10 cellular contexts compared by ENCODE assay signal in genomic region chr12:52232916-52233461, GRCh38. TPM values are rescaled to one million over a fixed set of nuclear protein-coding genes. Genes with fewer than 3 reads are reported as not detected.
DNase-seq lines count a peak whose midpoint lies in the region; ATAC-seq and TF ChIP-seq lines count a peak whose summit lies in the region.
"Had no signal": no experiment of that assay in that cellular context is flagged by ENCODE, and none has a peak within 500 bp of the region (broad histone marks: within the 10 kb centered on the region; RNA-seq: fewer than 3 reads in every experiment).

KRT7 (plus strand) TSS chr12:52233243; CDS start chr12:52233297, 54 bp downstream.

- H3K27ac Mint-ChIP-seq in Caco-2 (ENCODE audit: unreplicated experiment) (peak within 1 kb of the TSS; percentile 61), neural progenitor cell (no peak within 1 kb of the TSS)
- H3K27ac Mint-ChIP-seq: activated naive CD8-positive, alpha-beta T cell treated with anti-CD3 and anti-CD28 coated beads, Interleukin-2, amount 50 U/mL, for 24 hours had no signal

- H3K4me1 Mint-ChIP-seq in Caco-2 (ENCODE audit: low read depth, unreplicated experiment) (peaks cover 47% of the 10 kb centered on the region), neural progenitor cell (peaks cover 33% of the 10 kb centered on the region)

- no peaks in the 10 kb centered on the region for H3K79me2 ChIP-seq in fibroblast of lung (ENCODE audit: control insufficient read depth, insufficient read depth, low read length)
- no peaks in the 10 kb centered on the region for H3K79me2 ChIP-seq in neural progenitor cell (ENCODE audit: low read depth)

- no peak within 1 kb of the TSS for H3K9ac ChIP-seq in fibroblast of lung (ENCODE audit: insufficient read depth, low read length)
- no peak within 1 kb of the TSS for H3K9ac ChIP-seq in neural progenitor cell

- H4K20me1 ChIP-seq in fibroblast of lung (ENCODE audit: control insufficient read depth, extremely low read depth, insufficient read depth, low read length) (no peaks in the 10 kb centered on the region), neural progenitor cell (ENCODE audit: low read depth) (no peaks in the 10 kb centered on the region)

- H3K36me3 ChIP-seq in Caco-2 (ENCODE audit: control insufficient read depth, insufficient read depth, low read length) (no peaks in the 10 kb centered on the region), Panc1 (ENCODE audit: control insufficient read depth, insufficient read depth, low read length) (no peaks in the 10 kb centered on the region), fibroblast of lung (ENCODE audit: control insufficient read depth, insufficient read depth, low read length) (no peaks in the 10 kb centered on the region), neural progenitor cell (no peaks in the 10 kb centered on the region)

- H3K9me3 ChIP-seq in Caco-2 = no peaks in the 10 kb centered on the region
- H3K9me3 ChIP-seq in Panc1 (ENCODE audit: control insufficient read depth, insufficient read depth, low read depth, low read length) = no peaks in the 10 kb centered on the region
- H3K9me3 ChIP-seq in fibroblast of lung (ENCODE audit: control insufficient read depth, insufficient read depth, low read depth, low read length) = no peaks in the 10 kb centered on the region
- H3K9me3 ChIP-seq in neural progenitor cell (ENCODE audit: low read depth) = no peaks in the 10 kb centered on the region

- no peak for TF ChIP-seq CTCF in Caco-2 (IDR thresholded peaks at IDR 0.05; ENCODE audit: insufficient read depth in 1 of 2, low read depth in 1 of 2, low read length in 1 of 2, severe bottlenecking in 1 of 2, unreplicated experiment in 1 of 2)
- no peak for TF ChIP-seq CTCF in Panc1 (IDR thresholded peaks at IDR 0.05)
- TF ChIP-seq CTCF in fibroblast of lung (conservative IDR thresholded peaks at IDR 0.05 in 1 of 2, IDR thresholded peaks at IDR 0.05 in 1 of 2; ENCODE audit: low read depth in 1 of 2, low read length in 2 of 2) = no peak
- TF ChIP-seq CTCF in neural progenitor cell (IDR thresholded peaks at IDR 0.05) = no peak

- H3K4me3 ChIP-seq in Caco-2 (ENCODE audit: low read depth, low read length) (no peak within 1 kb of the TSS), Panc1 (ENCODE audit: low read depth in 2 of 2, low read length in 2 of 2) (no peak within 1 kb of the TSS), fibroblast of lung (replicated peaks in 1 of 4; ENCODE audit: control extremely low read depth in 1 of 4, insufficient read depth in 1 of 4, low read depth in 3 of 4, low read length in 4 of 4) (no peak within 1 kb of the TSS), neural progenitor cell (peak within 1 kb of the TSS; percentile 54)

- BruUV-seq in Caco-2 (replicated peaks; lab: Mats Ljungman, UMichigan) = no TSS peak
- no TSS peak for BruUV-seq in Panc1 (replicated peaks; lab: Mats Ljungman, UMichigan)

- H3K27me3 ChIP-seq in Caco-2 (replicated peaks; ENCODE audit: control insufficient read depth, insufficient read depth, low read length) (no peaks in the 10 kb centered on the region), Panc1 (ENCODE audit: control insufficient read depth, insufficient read depth, low read length) (no peaks in the 10 kb centered on the region), fibroblast of lung (ENCODE audit: control insufficient read depth, insufficient read depth, low read length) (no peaks in the 10 kb centered on the region), neural progenitor cell (peaks cover 56% of the 10 kb centered on the region)

- H2AFZ ChIP-seq in fibroblast of lung (ENCODE audit: low read length) (peak within 1 kb of the TSS; percentile 3), neural progenitor cell (replicated peaks) (peak within 1 kb of the TSS; percentile 90)

- H3K27ac ChIP-seq in Panc1 (ENCODE audit: low read length) (peak within 1 kb of the TSS; percentile 83), fibroblast of lung (ENCODE audit: insufficient read depth, low read length) (no peak within 1 kb of the TSS), neural progenitor cell (no peak within 1 kb of the TSS)

- CTCF ChIA-PET in Caco-2 (lab: Charles Lee) (no interaction called here), Panc1 (lab: Charles Lee) (no interaction called here)

- in situ Hi-C loops in Panc1 (cut with HindIII; ENCODE audit: low pct_unique_long_range_greater_than_20kb, low sequenced_read_pairs) = no loop called here

- ATAC-seq in Panc1 = no peak
- ATAC-seq in HG03565 (IDR thresholded peaks at IDR 0.05; ENCODE audit: unreplicated experiment) = no peak
- ATAC-seq: activated naive CD8-positive, alpha-beta T cell treated with anti-CD3 and anti-CD28 coated beads, Interleukin-2, amount 50 U/mL, for 24 hours had no signal

- H3K4me1 ChIP-seq in Caco-2 (peaks cover 54% of the 10 kb centered on the region), Panc1 (ENCODE audit: control insufficient read depth, insufficient read depth, low read length) (peaks cover 50% of the 10 kb centered on the region), fibroblast of lung (ENCODE audit: control insufficient read depth, extremely low read depth, insufficient read depth, low read length) (peaks cover 29% of the 10 kb centered on the region), neural progenitor cell (peaks cover 12% of the 10 kb centered on the region)

- H3K9me3 Mint-ChIP-seq in Caco-2 (ENCODE audit: unreplicated experiment) = peaks cover 3% of the 10 kb centered on the region
- H3K9me3 Mint-ChIP-seq in neural progenitor cell = no peaks in the 10 kb centered on the region
- H3K9me3 Mint-ChIP-seq: activated naive CD8-positive, alpha-beta T cell treated with anti-CD3 and anti-CD28 coated beads, Interleukin-2, amount 50 U/mL, for 24 hours had no signal

- H3K36me3 Mint-ChIP-seq in Caco-2 (ENCODE audit: insufficient read depth, unreplicated experiment) (peaks cover 5% of the 10 kb centered on the region), neural progenitor cell (no peaks in the 10 kb centered on the region)

- POLR2A ChIA-PET in Caco-2 (lab: Charles Lee) (no interaction called here), Panc1 (lab: Charles Lee) (no interaction called here)

- DNase-seq in Caco-2 (no peak), Panc1 (ENCODE audit: low read depth, low spot score) (no peak), fibroblast of lung (ENCODE audit: low read depth in 2 of 2) (no peak), neural progenitor cell (ENCODE audit: low spot score) (peak; percentile 63), globus pallidus (ENCODE audit: low spot score) (no peak), NCI-H1048 (lab: John Stamatoyannopoulos, UW) (no peak), hepatic stellate cell (ENCODE audit: low spot score) (no peak)
- DNase-seq: activated naive CD8-positive, alpha-beta T cell treated with anti-CD3 and anti-CD28 coated beads, Interleukin-2, amount 50 U/mL, for 24 hours; NCI-H2107 had no signal

- H3K4me3 Mint-ChIP-seq in Caco-2 (ENCODE audit: unreplicated experiment) = peak within 1 kb of the TSS; percentile 61
- H3K4me3 Mint-ChIP-seq in neural progenitor cell = peak within 1 kb of the TSS; percentile 74
- H3K4me3 Mint-ChIP-seq: activated naive CD8-positive, alpha-beta T cell treated with anti-CD3 and anti-CD28 coated beads, Interleukin-2, amount 50 U/mL, for 24 hours had no signal

- intact Hi-C loops in Caco-2 (cut with micrococcal nuclease; ENCODE audit: unreplicated experiment) = no loop called here
- intact Hi-C loops in Panc1 (cut with micrococcal nuclease; ENCODE audit: unreplicated experiment) = no loop called here

- H3K4me2 ChIP-seq in fibroblast of lung (ENCODE audit: extremely low read depth, insufficient read depth, low read length) (peak within 1 kb of the TSS; percentile 35), neural progenitor cell (peak within 1 kb of the TSS; percentile 95)

- peaks cover 6% of the 10 kb centered on the region for H3F3A ChIP-seq in neural progenitor cell (ENCODE audit: low read depth)

- no peaks in the 10 kb centered on the region for H3K27me3 Mint-ChIP-seq in Caco-2 (ENCODE audit: insufficient read depth, unreplicated experiment)
- H3K27me3 Mint-ChIP-seq in neural progenitor cell (ENCODE audit: insufficient read depth, low read depth) = peaks cover 28% of the 10 kb centered on the region

RNA-seq across cellular contexts. Expression of gene KRT7, which starts in this region (rescaled TPM):
- total RNA-seq in Caco-2 (2022) (13.9 and 19.9 TPM in 2 replicates), Panc1 (2021; ENCODE audit: unreplicated experiment) (16.8 TPM), fibroblast of lung (3.1 and 3.5 TPM in 2 replicates), neural progenitor cell (ENCODE audit: low replicate concordance) (3.2 TPM in 1 of 2 replicates, not detected in the other)
- 19.1 TPM for polyA plus RNA-seq in Panc1 (2012; ENCODE audit: insufficient read length)
- 3.1 and 8.6 TPM in 2 replicates for polyA plus RNA-seq in fibroblast of lung
- 2.6 and 11.8 TPM in 2 replicates for polyA plus RNA-seq in fibroblast of lung (2012)
- polyA minus RNA-seq in fibroblast of lung (ENCODE audit: low replicate concordance) = 25.5 and 29.2 TPM in 2 replicates
